Comparison of ENCODE assay signal across 10 cellular contexts in the genomic region with DNA sequence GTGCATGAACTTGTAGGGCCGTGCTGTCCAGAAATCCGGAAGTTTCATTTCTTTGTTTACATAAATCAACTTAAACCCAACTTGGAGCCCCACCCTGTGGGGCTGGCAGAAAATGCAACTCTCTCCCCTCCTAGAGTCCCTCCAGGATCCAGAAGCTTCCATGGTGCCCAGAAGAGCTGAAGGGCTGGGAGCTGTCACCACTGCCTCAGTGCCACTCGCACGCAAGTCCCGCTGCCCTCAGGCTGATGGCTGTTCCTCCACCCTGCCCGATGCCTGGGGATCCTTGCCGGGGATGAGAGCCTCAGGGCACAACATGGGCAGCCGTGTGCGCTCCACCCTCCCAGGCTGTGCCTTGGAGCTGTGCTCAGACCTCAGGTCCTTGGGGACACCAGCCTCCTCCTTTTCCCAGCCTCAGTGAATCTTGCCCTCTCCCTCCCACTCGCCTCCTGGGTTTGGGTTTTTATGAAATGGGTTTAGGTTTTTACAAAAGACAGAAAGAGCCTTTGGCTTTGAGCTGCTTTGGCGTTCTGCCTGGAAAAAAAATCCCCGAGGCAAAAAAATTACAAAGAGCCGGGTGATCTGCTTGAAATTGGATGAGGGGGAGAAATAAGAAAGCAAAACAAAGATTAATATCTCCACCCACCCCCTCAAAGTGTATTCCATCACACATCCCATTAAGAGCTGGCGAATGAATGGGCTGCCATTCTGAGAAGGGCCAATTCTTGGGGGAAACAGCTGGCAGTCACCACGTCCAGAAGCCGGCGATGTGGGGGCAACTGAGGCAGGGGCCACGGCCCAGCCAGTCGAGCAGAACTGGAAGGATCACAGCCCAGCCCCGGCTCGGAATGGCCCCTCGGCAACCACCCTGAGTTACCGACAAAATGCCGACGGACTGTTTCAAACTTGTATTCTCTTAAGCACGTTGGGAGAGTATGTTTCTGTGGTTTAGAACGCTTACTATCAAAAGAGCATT.
DNase-seq lines count a peak whose midpoint lies in the region; TF ChIP-seq lines count a peak whose summit lies in the region.
"Had no signal": no experiment of that assay in that cellular context is flagged by ENCODE, and none has a peak within 500 bp of the region (broad histone marks: within the 10 kb centered on the region; RNA-seq: fewer than 3 reads in every experiment).

No MANE protein-coding gene starts in this region.

- no peaks in the 10 kb centered on the region for H3K9me3 ChIP-seq in vagina

- DNase-seq in NCI-H345 (lab: John Stamatoyannopoulos, UW) (peak; percentile 7), NCI-H345 treated with DMSO at 0.1 percent for 48 hours (lab: John Stamatoyannopoulos, UW; ENCODE audit: unreplicated experiment) (no peak), choroid plexus epithelial cell (ENCODE audit: low read depth) (peak; percentile 69), left kidney (ENCODE audit: low read depth, low spot score) (peak; percentile 43), vagina (ENCODE audit: extremely low spot score in 2 of 2) (no peak), nucleus accumbens (lab: John Stamatoyannopoulos, UW) (no peak), NCI-H774 (lab: John Stamatoyannopoulos, UW) (no peak), inferior parietal cortex (ENCODE audit: extremely low spot score) (no peak)
- DNase-seq: activated naive CD4-positive, alpha-beta T cell had no signal

- H3K4me1 ChIP-seq in vagina: peaks cover 15% of the 10 kb centered on the region

- H3K4me3 ChIP-seq in choroid plexus epithelial cell (ENCODE audit: low read depth, low read length) (no peak overlapping the region), vagina (peak overlapping the region; percentile 24 to 31)
- H3K4me3 ChIP-seq: A549 had no signal

- H3K27ac ChIP-seq in vagina: peak overlapping the region; percentile 84
- H3K27ac ChIP-seq: A549 had no signal

- no peaks in the 10 kb centered on the region for H3K36me3 ChIP-seq in vagina

- intact Hi-C loops in vagina (cut with DNase I): no loop called here

- H3K27me3 ChIP-seq in vagina: no peaks in the 10 kb centered on the region

- peak; percentile 52 for TF ChIP-seq CTCF in choroid plexus epithelial cell (conservative IDR thresholded peaks at IDR 0.05; ENCODE audit: low read depth, low read length)
- no peak for TF ChIP-seq CTCF in vagina (IDR thresholded peaks at IDR 0.05)

- TF ChIP-seq POLR2A in vagina (IDR thresholded peaks at IDR 0.05): no peak

Comparison
In these comparisons a context has a peak if more than half of its experiments do, and no peak if none do; other contexts are left out.
1. DNase-seq: peak in NCI-H345 (single experiment), choroid plexus epithelial cell (single experiment) and left kidney (single experiment); none in NCI-H345 treated with DMSO at 0.1 percent for 48 hours (single experiment), vagina (0 of 2), nucleus accumbens (0 of 56), NCI-H774 (single experiment) and inferior parietal cortex (single experiment).